In the genomic region with DNA sequence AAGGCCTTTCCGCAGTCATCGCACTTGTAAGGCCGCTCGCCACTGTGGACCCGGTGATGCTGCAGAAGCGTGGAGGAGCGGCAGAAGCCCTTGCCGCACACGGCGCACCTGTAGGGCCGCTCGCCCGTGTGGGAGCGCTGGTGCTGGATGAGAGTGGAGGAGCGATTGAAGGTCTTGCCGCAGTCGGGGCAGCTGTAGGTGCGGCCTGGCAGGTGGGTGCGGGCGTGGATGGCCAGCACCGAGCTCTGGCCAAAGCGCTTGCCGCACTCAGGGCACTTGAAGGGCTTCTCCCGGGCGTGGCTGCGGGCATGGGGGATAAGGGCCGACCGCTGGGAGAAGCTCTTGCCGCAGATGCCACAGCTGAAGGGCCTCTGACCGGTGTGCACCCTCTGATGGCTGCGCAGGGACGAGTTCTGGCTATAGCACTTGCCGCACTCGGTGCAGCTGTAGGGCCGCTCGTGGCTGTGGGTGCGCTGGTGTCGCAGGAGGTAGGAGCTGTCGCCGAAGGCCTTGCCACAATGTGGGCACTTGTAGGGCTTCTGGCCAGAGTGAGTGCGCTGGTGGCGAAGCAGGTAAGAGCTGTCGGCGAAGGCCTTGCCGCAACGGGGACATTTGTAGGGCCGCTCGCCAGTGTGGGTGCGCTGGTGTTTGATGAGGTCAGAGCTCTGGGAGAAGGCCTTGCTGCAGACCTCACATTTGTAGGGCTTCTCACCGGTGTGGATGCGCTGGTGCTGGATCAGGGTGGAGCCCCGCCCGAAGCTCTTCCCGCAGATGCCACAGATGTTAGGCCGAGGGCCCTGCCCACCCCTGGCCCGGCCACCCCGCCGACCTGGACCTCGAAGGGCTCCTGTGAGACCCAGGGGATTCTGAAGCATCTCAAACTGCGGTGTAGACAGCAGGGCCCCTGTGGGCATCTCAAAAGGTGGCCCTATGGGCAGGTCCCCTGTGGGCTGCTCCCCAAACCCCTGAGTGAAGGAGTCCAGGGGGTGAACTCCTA, we compare ENCODE assay signal across 14 cellular contexts. TPM values are rescaled to one million over a fixed set of nuclear protein-coding genes. Genes with fewer than 3 reads are reported as not detected.
A peak's percentile ranks its signal among the peaks of the same experiment; 100 is the strongest.
DNase-seq lines count a peak whose midpoint lies in the region; ATAC-seq and TF ChIP-seq lines count a peak whose summit lies in the region.
"Had no signal": no experiment of that assay in that cellular context is flagged by ENCODE, and none has a peak within 500 bp of the region (broad histone marks: within the 10 kb centered on the region; RNA-seq: fewer than 3 reads in every experiment).

No MANE protein-coding gene starts in this region.

- DNase-seq in activated CD8-positive, alpha-beta T cell treated with anti-CD3 and anti-CD28 coated beads for 36 hours = no peak
- no peak for DNase-seq in activated CD8-positive, alpha-beta T cell treated with anti-CD3 and anti-CD28 coated beads, Interleukin-2, amount 10 ng/mL, durations not matched to agents 7 days and 5 days
- DNase-seq in MG63 (no peak), ovary (peak in 4 of 5 donors; percentile 28 to 58 (median 49)), Ammon's horn (ENCODE audit: low spot score) (no peak), amygdala (lab: John Stamatoyannopoulos, UW) (no peak), COR-L47 (lab: John Stamatoyannopoulos, UW) (no peak)
- DNase-seq in effector memory CD4-positive, alpha-beta T cell = no peak
- DNase-seq: KG1, NCI-H510A, transverse colon had no signal

- H3K27me3 ChIP-seq in MG63 = no peaks in the 10 kb centered on the region
- H3K27me3 ChIP-seq in effector memory CD4-positive, alpha-beta T cell (replicated peaks; ENCODE audit: control insufficient read depth, insufficient read depth, low read length, poor library complexity, severe bottlenecking) = no peaks in the 10 kb centered on the region
- H3K27me3 ChIP-seq in ovary = no peaks in the 10 kb centered on the region
- H3K27me3 ChIP-seq: pancreas, transverse colon had no signal

- H3K4me3 ChIP-seq in MG63 (peak overlapping the region; percentile 95; the same call in 1 of the 2 replicates), ovary (no peak overlapping the region)
- H3K4me3 ChIP-seq in effector memory CD4-positive, alpha-beta T cell (ENCODE audit: insufficient read depth, low read depth, low read length, poor library complexity, severe bottlenecking) = no peak overlapping the region

- H3K9me3 Mint-ChIP-seq in activated CD8-positive, alpha-beta T cell treated with anti-CD3 and anti-CD28 coated beads for 36 hours = no peaks in the 10 kb centered on the region
- no peaks in the 10 kb centered on the region for H3K9me3 Mint-ChIP-seq in activated CD8-positive, alpha-beta T cell treated with anti-CD3 and anti-CD28 coated beads, Interleukin-2, amount 10 ng/mL, durations not matched to agents 7 days and 5 days (ENCODE audit: insufficient read depth)
- H3K9me3 Mint-ChIP-seq: dendritic cell treated with granulocyte-macrophage colony-stimulating factor and Interleukin-4, amounts not matched to agents 40 ng/mL and 50 ng/mL, for 4 days had no signal

- TF ChIP-seq POLR2A in ovary (IDR thresholded peaks at IDR 0.05) = no peak

- H3K36me3 Mint-ChIP-seq in activated CD8-positive, alpha-beta T cell treated with anti-CD3 and anti-CD28 coated beads for 36 hours (ENCODE audit: low read depth) = peaks cover 13% of the 10 kb centered on the region
- H3K36me3 Mint-ChIP-seq in activated CD8-positive, alpha-beta T cell treated with anti-CD3 and anti-CD28 coated beads, Interleukin-2, amount 10 ng/mL, durations not matched to agents 7 days and 5 days (ENCODE audit: low read depth) = peaks cover 27% of the 10 kb centered on the region

- peaks cover 19% of the 10 kb centered on the region for H3K4me1 Mint-ChIP-seq in activated CD8-positive, alpha-beta T cell treated with anti-CD3 and anti-CD28 coated beads for 36 hours (ENCODE audit: low read depth)
- peaks cover 23% of the 10 kb centered on the region for H3K4me1 Mint-ChIP-seq in activated CD8-positive, alpha-beta T cell treated with anti-CD3 and anti-CD28 coated beads, Interleukin-2, amount 10 ng/mL, durations not matched to agents 7 days and 5 days (ENCODE audit: low read depth)

- no peak for TF ChIP-seq CTCF in activated CD8-positive, alpha-beta T cell treated with anti-CD3 and anti-CD28 coated beads for 36 hours (IDR thresholded peaks at IDR 0.05)
- TF ChIP-seq CTCF in ovary (IDR thresholded peaks at IDR 0.05) = no peak

- peak overlapping the region; percentile 19 for H3K4me3 Mint-ChIP-seq in activated CD8-positive, alpha-beta T cell treated with anti-CD3 and anti-CD28 coated beads for 36 hours
- no peak overlapping the region for H3K4me3 Mint-ChIP-seq in activated CD8-positive, alpha-beta T cell treated with anti-CD3 and anti-CD28 coated beads, Interleukin-2, amount 10 ng/mL, durations not matched to agents 7 days and 5 days

- H3K27me3 Mint-ChIP-seq in activated CD8-positive, alpha-beta T cell treated with anti-CD3 and anti-CD28 coated beads for 36 hours = no peaks in the 10 kb centered on the region
- no peaks in the 10 kb centered on the region for H3K27me3 Mint-ChIP-seq in activated CD8-positive, alpha-beta T cell treated with anti-CD3 and anti-CD28 coated beads, Interleukin-2, amount 10 ng/mL, durations not matched to agents 7 days and 5 days (ENCODE audit: low read depth)
- H3K27me3 Mint-ChIP-seq: dendritic cell treated with granulocyte-macrophage colony-stimulating factor and Interleukin-4, amounts not matched to agents 40 ng/mL and 50 ng/mL, for 4 days had no signal

- CTCF ChIA-PET in activated CD8-positive, alpha-beta T cell treated with anti-CD3 and anti-CD28 coated beads for 36 hours (lab: Charles Lee) = interaction anchor here (0.8 to 2.5 kb wide), 5 partner anchors 11 to 147 kb away, joined by 3 to 9 read pairs (median 6); a partner anchor contains a TSS
- CTCF ChIA-PET in activated CD8-positive, alpha-beta T cell treated with anti-CD3 and anti-CD28 coated beads, Interleukin-2, amount 10 ng/mL, durations not matched to agents 7 days and 5 days (lab: Charles Lee) = interaction anchor here (0.8 to 1.9 kb wide), 7 partner anchors 10 to 115 kb away, joined by 3 to 12 read pairs (median 3); a partner anchor contains a TSS

- no peak for ATAC-seq in activated CD8-positive, alpha-beta T cell treated with anti-CD3 and anti-CD28 coated beads for 36 hours
- ATAC-seq in activated CD8-positive, alpha-beta T cell treated with anti-CD3 and anti-CD28 coated beads, Interleukin-2, amount 10 ng/mL, durations not matched to agents 7 days and 5 days = no peak
- ATAC-seq: pancreas had no signal

- no peaks in the 10 kb centered on the region for H3K9me3 ChIP-seq in MG63
- no peaks in the 10 kb centered on the region for H3K9me3 ChIP-seq in effector memory CD4-positive, alpha-beta T cell (ENCODE audit: control insufficient read depth, low read length)
- no peaks in the 10 kb centered on the region for H3K9me3 ChIP-seq in ovary
- H3K9me3 ChIP-seq: pancreas, transverse colon had no signal

- peaks cover 18% of the 10 kb centered on the region for H3K36me3 ChIP-seq in MG63
- H3K36me3 ChIP-seq in effector memory CD4-positive, alpha-beta T cell (ENCODE audit: control insufficient read depth, insufficient read depth, low read length) = peaks cover 19% of the 10 kb centered on the region
- no peaks in the 10 kb centered on the region for H3K36me3 ChIP-seq in ovary
- H3K36me3 ChIP-seq: pancreas, transverse colon had no signal

- peaks cover 12% of the 10 kb centered on the region for H3K4me1 ChIP-seq in effector memory CD4-positive, alpha-beta T cell (ENCODE audit: control insufficient read depth, insufficient read depth, low read length, poor library complexity, severe bottlenecking)
- peaks cover 4% of the 10 kb centered on the region for H3K4me1 ChIP-seq in ovary (ENCODE audit: insufficient read depth)

- H3K27ac Mint-ChIP-seq in activated CD8-positive, alpha-beta T cell treated with anti-CD3 and anti-CD28 coated beads for 36 hours = no peak overlapping the region
- no peak overlapping the region for H3K27ac Mint-ChIP-seq in activated CD8-positive, alpha-beta T cell treated with anti-CD3 and anti-CD28 coated beads, Interleukin-2, amount 10 ng/mL, durations not matched to agents 7 days and 5 days

- WGBS in ovary, 3 donors = 91 to 93% (median 91%) methylated on average over 59 to 60 of the region's 60 CpGs

- POLR2A ChIA-PET in activated CD8-positive, alpha-beta T cell treated with anti-CD3 and anti-CD28 coated beads for 36 hours (lab: Charles Lee) = interaction anchor here (0.6 to 2.5 kb wide), 18 partner anchors 9 to 175 kb away, joined by 3 to 16 read pairs (median 3); a partner anchor contains a TSS
- POLR2A ChIA-PET in activated CD8-positive, alpha-beta T cell treated with anti-CD3 and anti-CD28 coated beads, Interleukin-2, amount 10 ng/mL, durations not matched to agents 7 days and 5 days (lab: Charles Lee) = interaction anchor here (0.7 to 1.6 kb wide), 10 partner anchors 8 to 134 kb away, joined by 3 to 6 read pairs (median 4); a partner anchor contains a TSS

- peak overlapping the region; percentile 30 for H3K27ac ChIP-seq in effector memory CD4-positive, alpha-beta T cell (ENCODE audit: insufficient read depth, low read length, poor library complexity, severe bottlenecking)
- no peak overlapping the region for H3K27ac ChIP-seq in ovary

- intact Hi-C loops in activated CD8-positive, alpha-beta T cell treated with anti-CD3 and anti-CD28 coated beads for 36 hours (cut with micrococcal nuclease) = no loop called here
- intact Hi-C loops in ovary (cut with DNase I) = loop anchor here in 3 of 4 donors (5.0 to 10.0 kb wide), 3 partner anchors 88 to 440 kb away; a partner anchor contains a TSS

- no peak for TF ChIP-seq EP300 in ovary (IDR thresholded peaks at IDR 0.05)

RNA-seq across cellular contexts. Expression of a gene that starts 1.5 kb away (rescaled TPM):
- 1 to 10 TPM; 8.3 to 9.2 TPM for total RNA-seq in activated CD8-positive, alpha-beta T cell treated with anti-CD3 and anti-CD28 coated beads for 36 hours
- total RNA-seq in activated CD8-positive, alpha-beta T cell treated with anti-CD3 and anti-CD28 coated beads, Interleukin-2, amount 10 ng/mL, durations not matched to agents 7 days and 5 days = 1 to 10 TPM; 6.7 to 7.0 TPM
- total RNA-seq in MG63 (2014; rRNA removed; shearing (Covaris generic); ENCODE audit: low replicate concordance) = 47.6 and 72.9 TPM in 2 replicates
- 10 to 100 TPM; 20.5 to 43.2 (median 38.6) TPM for total RNA-seq in ovary
- 10 to 100 TPM; 12.4 to 40.6 TPM for polyA plus RNA-seq in ovary

RNA-seq across cellular contexts. Expression of a gene that starts 9.8 kb away (rescaled TPM):
- total RNA-seq in activated CD8-positive, alpha-beta T cell treated with anti-CD3 and anti-CD28 coated beads for 36 hours = 1 to 10 TPM; 6.7 to 7.9 TPM
- 10 to 100 TPM in 1 of 2 experiments, 1 to 10 TPM in 1; 8.9 to 10.8 TPM for total RNA-seq in activated CD8-positive, alpha-beta T cell treated with anti-CD3 and anti-CD28 coated beads, Interleukin-2, amount 10 ng/mL, durations not matched to agents 7 days and 5 days
- 11.8 and 27.9 TPM in 2 replicates for total RNA-seq in MG63 (2014; rRNA removed; shearing (Covaris generic); ENCODE audit: low replicate concordance)
- 10 to 100 TPM; 11.9 to 19.2 (median 12.9) TPM for total RNA-seq in ovary
- 10 to 100 TPM in 1 of 2 donors, 1 to 10 TPM in 1; 8.4 to 11.4 TPM for polyA plus RNA-seq in ovary

RNA-seq across cellular contexts. Expression of a gene that starts 33.3 kb away (rescaled TPM):
- 10 to 100 TPM in 1 of 2 experiments, 1 to 10 TPM in 1; 9.7 to 10.4 TPM for total RNA-seq in activated CD8-positive, alpha-beta T cell treated with anti-CD3 and anti-CD28 coated beads for 36 hours
- total RNA-seq in activated CD8-positive, alpha-beta T cell treated with anti-CD3 and anti-CD28 coated beads, Interleukin-2, amount 10 ng/mL, durations not matched to agents 7 days and 5 days = 10 to 100 TPM; 15.2 to 15.4 TPM
- 2.0 and 6.8 TPM in 2 replicates for total RNA-seq in MG63 (2014; rRNA removed; shearing (Covaris generic); ENCODE audit: low replicate concordance)
- total RNA-seq in ovary = 10 to 100 TPM in 5 of 7 donors, 1 to 10 TPM in 2; 6.8 to 14.5 (median 13.2) TPM
- 1 to 10 TPM; 4.3 to 9.6 TPM for polyA plus RNA-seq in ovary

RNA-seq across cellular contexts. Expression of a gene that starts 46.6 kb away (rescaled TPM):
- 1 to 10 TPM; 4.7 to 5.5 TPM for total RNA-seq in activated CD8-positive, alpha-beta T cell treated with anti-CD3 and anti-CD28 coated beads for 36 hours
- 10 to 100 TPM; 12.5 to 13.4 TPM for total RNA-seq in activated CD8-positive, alpha-beta T cell treated with anti-CD3 and anti-CD28 coated beads, Interleukin-2, amount 10 ng/mL, durations not matched to agents 7 days and 5 days
- 4.0 TPM in 2 replicates for total RNA-seq in MG63 (2014; rRNA removed; shearing (Covaris generic); ENCODE audit: low replicate concordance)
- total RNA-seq in ovary = 10 to 100 TPM; 10.4 to 31.2 (median 15.4) TPM
- 10 to 100 TPM; 10.3 to 16.1 TPM for polyA plus RNA-seq in ovary

RNA-seq across cellular contexts. Expression of a gene that starts 52.3 kb away (rescaled TPM):
- 100 to 1,000 TPM; 274 to 285 TPM for total RNA-seq in activated CD8-positive, alpha-beta T cell treated with anti-CD3 and anti-CD28 coated beads for 36 hours
- 100 to 1,000 TPM; 458 to 471 TPM for total RNA-seq in activated CD8-positive, alpha-beta T cell treated with anti-CD3 and anti-CD28 coated beads, Interleukin-2, amount 10 ng/mL, durations not matched to agents 7 days and 5 days
- not detected in 2 replicates for total RNA-seq in MG63 (2014; rRNA removed; shearing (Covaris generic); ENCODE audit: low replicate concordance)
- 1 to 10 TPM in 6 of 7 donors, under 1 TPM in 1; 0.95 to 2.9 (median 2.0) TPM for total RNA-seq in ovary
- 10 to 100 TPM in 1 of 2 donors, under 1 TPM in 1; 0.90 to 13.1 TPM for polyA plus RNA-seq in ovary
- polyA plus RNA-seq: AG04450 had no signal

Comparison
In these comparisons a context has a peak if more than half of its experiments do, and no peak if none do; other contexts are left out.
1. DNase-seq: peak in ovary (4 of 5); none in activated CD8-positive, alpha-beta T cell treated with anti-CD3 and anti-CD28 coated beads for 36 hours (single experiment), activated CD8-positive, alpha-beta T cell treated with anti-CD3 and anti-CD28 coated beads, Interleukin-2, amount 10 ng/mL, durations not matched to agents 7 days and 5 days (single experiment), MG63 (single experiment), effector memory CD4-positive, alpha-beta T cell (0 of 3), Ammon's horn (single experiment), amygdala (0 of 56) and COR-L47 (single experiment).